In the genomic region with DNA sequence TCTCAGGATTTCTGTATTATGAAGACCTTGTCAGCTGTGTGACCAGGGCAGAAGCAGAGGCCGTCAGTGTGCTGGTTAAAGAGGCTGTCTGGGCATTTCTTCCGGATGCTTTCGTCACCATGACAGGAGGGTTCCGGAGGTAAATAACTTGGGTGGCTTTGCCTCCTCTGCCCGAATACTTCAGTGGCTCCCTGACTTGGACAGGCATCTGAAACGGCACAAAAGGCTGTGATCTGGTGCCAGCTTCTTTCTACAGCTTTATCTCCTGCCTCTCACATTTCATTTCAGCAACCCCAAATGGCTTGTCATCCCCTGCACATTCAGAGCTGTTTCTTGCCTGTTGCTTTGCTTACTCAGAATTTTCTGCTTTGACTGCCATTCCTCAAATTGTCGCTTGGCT, we compare ENCODE assay signal across 35 cellular contexts. TPM values are rescaled to one million over a fixed set of nuclear protein-coding genes. Genes with fewer than 3 reads are reported as not detected.
"Had no signal": no experiment of that assay in that cellular context is flagged by ENCODE, and none has a peak within 500 bp of the region (broad histone marks: within the 10 kb centered on the region; RNA-seq: fewer than 3 reads in every experiment).

No MANE protein-coding gene starts in this region.

- H3K36me3 ChIP-seq: adrenal gland, ascending aorta, cardiac muscle cell had no signal

- H3K9me3 ChIP-seq: adrenal gland, ascending aorta had no signal

- FAIRE-seq: bronchial epithelial cell, TTC549 had no signal

- H3K27ac ChIP-seq: adrenal gland, ascending aorta, cardiac muscle cell, VCaP had no signal

- ATAC-seq: activated CD8-positive, alpha-beta T cell treated with anti-CD3 and anti-CD28 coated beads for 36 hours; activated naive CD4-positive, alpha-beta T cell treated with anti-CD3 and anti-CD28 coated beads, Interleukin-2, amount 50 U/mL, for 72 hours; activated T-cell treated with anti-CD3 and anti-CD28 coated beads, Interleukin-2, amount 50 U/mL, for 4 hours; activated T-cell treated with anti-CD3 and anti-CD28 coated beads, Interleukin-2, amount 50 U/mL, for 72 hours; activated T-helper 17 cell treated with anti-CD3 and anti-CD28 coated beads, Interleukin-2, amount 50 U/mL, for 72 hours had no signal

- H3K27me3 ChIP-seq: adrenal gland, ascending aorta, cardiac muscle cell had no signal

- H3K4me3 ChIP-seq: adrenal gland, ascending aorta, cardiac muscle cell had no signal

- DNase-seq: activated B cell treated with CpG ODN at 0.5 μM for 24 hours; activated CD4-positive, alpha-beta memory T cell treated with anti-CD3 and anti-CD28 coated beads for 36 hours; activated CD4-positive, alpha-beta T cell treated with anti-CD3 and anti-CD28 coated beads for 4 hours; activated CD4-positive, alpha-beta T cell treated with anti-CD3 and anti-CD28 coated beads, Interleukin-2, amount 10 ng/mL, durations not matched to agents 24 days and 14 days; activated CD4-positive, alpha-beta T cell treated with anti-CD3 and anti-CD28 coated beads, Interleukin-2, amount 50 U/mL, for 1 hour; activated CD4-positive, alpha-beta T cell treated with anti-CD3 and anti-CD28 coated beads, Interleukin-2, amount 50 U/mL, for 4 hours; activated CD4-positive, CD25-positive, alpha-beta regulatory T cell treated with anti-CD3 and anti-CD28 coated beads, Interleukin-2, amount 50 U/mL, for 72 hours; activated CD8-positive, alpha-beta memory T cell treated with anti-CD3 and anti-CD28 coated beads, Interleukin-2, amount 50 U/mL, for 4 hours; activated CD8-positive, alpha-beta T cell treated with anti-CD3 and anti-CD28 coated beads for 36 hours; activated effector memory CD4-positive, alpha-beta T cell treated with anti-CD3 and anti-CD28 coated beads, Interleukin-2, amount 50 U/mL, for 16 hours; activated gamma-delta T cell treated with Interleukin-2 at 50 U/mL for 16 hours; activated naive CD4-positive, alpha-beta T cell; activated naive CD4-positive, alpha-beta T cell treated with anti-CD3 and anti-CD28 coated beads for 36 hours; activated naive CD4-positive, alpha-beta T cell treated with anti-CD3 and anti-CD28 coated beads, Interleukin-2, amount 50 U/mL, for 16 hours; activated naive CD8-positive, alpha-beta T cell treated with anti-CD3 and anti-CD28 coated beads for 36 hours; activated T-cell treated with anti-CD3 and anti-CD28 coated beads for 4 hours; activated T-cell treated with anti-CD3 and anti-CD28 coated beads, Interleukin-2, amount 50 U/mL, for 1 hour; activated T-cell treated with anti-CD3 and anti-CD28 coated beads, Interleukin-2, amount 50 U/mL, for 4 hours; activated T-cell treated with anti-CD3 and anti-CD28 coated beads, Interleukin-2, amount 50 U/mL, for 72 hours; adrenal gland; amniotic stem cell; caudate nucleus; cerebellar nuclear complex; T-helper 1 cell; T-helper 2 cell; T-helper 9 cell had no signal

- H3K4me1 ChIP-seq: adrenal gland, ascending aorta had no signal

RNA-seq across cellular contexts. Expression of a gene that starts 23.2 kb away (rescaled TPM):
- total RNA-seq: activated CD4-positive, alpha-beta memory T cell treated with anti-CD3 and anti-CD28 coated beads for 36 hours; activated CD4-positive, alpha-beta T cell treated with anti-CD3 and anti-CD28 coated beads, Interleukin-2, amount 10 ng/mL, durations not matched to agents 24 days and 14 days; activated CD8-positive, alpha-beta memory T cell treated with anti-CD3 and anti-CD28 coated beads for 36 hours; activated CD8-positive, alpha-beta T cell treated with anti-CD3 and anti-CD28 coated beads for 36 hours; activated naive CD8-positive, alpha-beta T cell treated with anti-CD3 and anti-CD28 coated beads for 36 hours; activated T-cell treated with anti-CD3 and anti-CD28 coated beads, Interleukin-2, amount 50 U/mL, for 4 hours; activated T-cell treated with anti-CD3 and anti-CD28 coated beads, Interleukin-2, amount 50 U/mL, for 72 hours; activated T-helper 1 cell treated with anti-CD3 and anti-CD28 coated beads, Interleukin-12 subunit alpha, Interleukin-12 subunit beta, Interleukin-2, Interleukin-4 antibody, amounts not matched to agents 30 ng/mL and 10 ng/mL and 1 ng/mL, durations not matched to agents 14 hours and 24 hours and 36 hours; activated T-helper 17 cell treated with anti-CD3 and anti-CD28 coated beads, Interleukin-2, amount 50 U/mL, for 72 hours; adrenal gland; ascending aorta; bronchial epithelial cell; cardiac muscle cell had no signal

RNA-seq across cellular contexts. Expression of a gene that starts 31.3 kb away (rescaled TPM):
- total RNA-seq: activated B cell treated with CpG ODN at 0.5 μM for 24 hours; activated CD4-positive, alpha-beta memory T cell treated with anti-CD3 and anti-CD28 coated beads for 36 hours; activated CD4-positive, alpha-beta T cell treated with anti-CD3 and anti-CD28 coated beads, Interleukin-2, amount 10 ng/mL, durations not matched to agents 24 days and 14 days; activated CD8-positive, alpha-beta memory T cell treated with anti-CD3 and anti-CD28 coated beads for 36 hours; activated CD8-positive, alpha-beta T cell treated with anti-CD3 and anti-CD28 coated beads for 36 hours; activated naive CD4-positive, alpha-beta T cell treated with anti-CD3 and anti-CD28 coated beads for 36 hours; activated naive CD4-positive, alpha-beta T cell treated with anti-CD3 and anti-CD28 coated beads, Interleukin-2, amount 50 U/mL, for 72 hours; activated naive CD8-positive, alpha-beta T cell treated with anti-CD3 and anti-CD28 coated beads for 36 hours; activated T-cell treated with anti-CD3 and anti-CD28 coated beads, Interleukin-2, amount 50 U/mL, for 4 hours; activated T-cell treated with anti-CD3 and anti-CD28 coated beads, Interleukin-2, amount 50 U/mL, for 72 hours; activated T-helper 1 cell treated with anti-CD3 and anti-CD28 coated beads, Interleukin-12 subunit alpha, Interleukin-12 subunit beta, Interleukin-2, Interleukin-4 antibody, amounts not matched to agents 30 ng/mL and 10 ng/mL and 1 ng/mL, durations not matched to agents 14 hours and 24 hours and 36 hours; activated T-helper 17 cell treated with anti-CD3 and anti-CD28 coated beads, Interleukin-2, amount 50 U/mL, for 72 hours; adrenal gland; ascending aorta; bronchial epithelial cell; cardiac muscle cell had no signal

RNA-seq across cellular contexts. Expression of a gene that starts 56.1 kb away (rescaled TPM):
- total RNA-seq: activated CD4-positive, alpha-beta memory T cell treated with anti-CD3 and anti-CD28 coated beads for 36 hours; activated CD4-positive, alpha-beta T cell treated with anti-CD3 and anti-CD28 coated beads, Interleukin-2, amount 10 ng/mL, durations not matched to agents 24 days and 14 days; activated CD8-positive, alpha-beta memory T cell treated with anti-CD3 and anti-CD28 coated beads for 36 hours; activated naive CD4-positive, alpha-beta T cell treated with anti-CD3 and anti-CD28 coated beads for 36 hours; activated naive CD4-positive, alpha-beta T cell treated with anti-CD3 and anti-CD28 coated beads, Interleukin-2, amount 50 U/mL, for 72 hours; activated T-helper 1 cell treated with anti-CD3 and anti-CD28 coated beads, Interleukin-12 subunit alpha, Interleukin-12 subunit beta, Interleukin-2, Interleukin-4 antibody, amounts not matched to agents 30 ng/mL and 10 ng/mL and 1 ng/mL, durations not matched to agents 14 hours and 24 hours and 36 hours; activated T-helper 17 cell treated with anti-CD3 and anti-CD28 coated beads, Interleukin-2, amount 50 U/mL, for 72 hours; ascending aorta; cardiac muscle cell had no signal
